ENCODE assay signal across 22 cellular contexts in genomic region chr14:95274874-95275273, GRCh38.
"Had no signal": no experiment of that assay in that cellular context is flagged by ENCODE, and none has a peak within 500 bp of the region (broad histone marks: within the 10 kb centered on the region; RNA-seq: fewer than 3 reads in every experiment).

No MANE protein-coding gene starts in this region.

- H3K4me2 ChIP-seq: SK-N-SH had no signal

- H3K9me3 ChIP-seq: ascending aorta, breast epithelium, SJSA1, SK-N-SH had no signal

- H3K9ac ChIP-seq: SK-N-SH had no signal

- ATAC-seq: activated CD8-positive, alpha-beta T cell treated with anti-CD3 and anti-CD28 coated beads for 36 hours; K562; Panc1 had no signal

- H3K4me3 ChIP-seq: ascending aorta, breast epithelium, K562, SJSA1 had no signal

- H3K4me1 ChIP-seq: ascending aorta, breast epithelium, SJSA1 had no signal

- DNase-seq: activated CD4-positive, alpha-beta T cell treated with anti-CD3 and anti-CD28 coated beads, Interleukin-2, amount 10 ng/mL, durations not matched to agents 24 days and 14 days; activated CD4-positive, alpha-beta T cell treated with anti-CD3 and anti-CD28 coated beads, Interleukin-2, amount 50 U/mL, for 4 hours; activated CD8-positive, alpha-beta T cell treated with anti-CD3 and anti-CD28 coated beads for 36 hours; activated gamma-delta T cell; activated naive CD4-positive, alpha-beta T cell treated with Interleukin-2 at 50 U/mL for 16 hours; activated naive CD8-positive, alpha-beta T cell treated with anti-CD3 and anti-CD28 coated beads, Interleukin-2, amount 10 ng/mL, durations not matched to agents 7 days and 5 days; activated T-cell treated with anti-CD3 and anti-CD28 coated beads, Interleukin-2, amount 50 U/mL, for 24 hours; amygdala; NCI-H1105; NCI-H1417 treated with DMSO at 0.1 percent for 48 hours; NCI-H187 treated with DMSO at 0.1 percent for 48 hours; NCI-H2081; NCI-H2171 treated with DMSO at 0.1 percent for 48 hours; NCI-H2227 treated with DMSO at 0.1 percent for 48 hours; NCI-H524 treated with DMSO at 0.1 percent for 48 hours; SHP77 treated with DMSO at 0.1 percent for 48 hours; SK-N-SH had no signal

- H3K27me3 ChIP-seq: ascending aorta, breast epithelium, SJSA1 had no signal

- H3K36me3 ChIP-seq: ascending aorta, breast epithelium, SJSA1 had no signal

- H3K27ac ChIP-seq: ascending aorta, breast epithelium, SJSA1 had no signal
